In the genomic region with DNA sequence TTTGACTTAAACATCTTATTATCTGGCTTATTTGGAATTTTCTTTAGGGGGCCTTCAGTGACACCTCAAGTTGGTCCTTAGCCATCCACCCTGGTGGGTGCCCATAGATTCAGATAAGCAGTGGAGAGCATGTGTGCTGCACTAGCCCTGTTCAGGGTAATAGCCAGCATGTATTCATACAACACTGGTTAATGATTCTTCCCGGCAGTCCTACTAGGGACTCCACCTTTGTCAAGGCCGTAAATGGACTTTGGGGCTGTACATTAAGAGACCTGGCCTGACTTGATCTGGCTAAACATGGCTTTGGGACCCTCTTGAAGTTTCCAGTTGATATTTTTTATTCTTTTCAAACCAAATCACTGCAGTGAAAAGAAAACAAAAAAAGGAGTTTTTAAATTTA, we compare ENCODE assay signal across 15 cellular contexts.
"Had no signal": no experiment of that assay in that cellular context is flagged by ENCODE, and none has a peak within 500 bp of the region (broad histone marks: within the 10 kb centered on the region; RNA-seq: fewer than 3 reads in every experiment).

No MANE protein-coding gene starts in this region.

- DNase-seq: activated CD4-positive, alpha-beta T cell treated with anti-CD3 and anti-CD28 coated beads for 36 hours; activated CD4-positive, alpha-beta T cell treated with anti-CD3 and anti-CD28 coated beads, Interleukin-2, amount 50 U/mL, for 48 hours; central memory CD4-positive, alpha-beta T cell; gastrocnemius medialis; lower lobe of right lung; nucleus accumbens; posterior cingulate gyrus; stimulated activated CD4-positive, alpha-beta T cell treated with anti-CD3 and anti-CD28 coated beads, Interleukin-12 subunit alpha, Interleukin-12 subunit beta, amount 100 ng/mL, for 4 hours; stimulated activated CD4-positive, alpha-beta T cell treated with anti-CD3 and anti-CD28 coated beads, Interleukin-2, amount 100 ng/mL, for 24 hours; stimulated activated naive CD4-positive, alpha-beta T cell treated with Interleukin-2 at 50 U/mL for 16 hours; T-helper 2 cell; thyroid gland had no signal

- H3K4me3 ChIP-seq: gastrocnemius medialis, heart left ventricle, lower lobe of right lung, thyroid gland had no signal

- H3K9me3 ChIP-seq: gastrocnemius medialis, heart left ventricle, lower lobe of right lung, thyroid gland had no signal

- H3K27me3 ChIP-seq: gastrocnemius medialis, heart left ventricle, thyroid gland had no signal

- ATAC-seq: activated CD4-positive, alpha-beta T cell treated with anti-CD3 and anti-CD28 coated beads for 36 hours; lower lobe of right lung; natural killer cell treated with Interleukin-12 subunit alpha and Interleukin-12 subunit beta and Interleukin-15 and Interleukin-18, amount 100 ng/mL, for 72 hours had no signal

- H3K36me3 ChIP-seq: gastrocnemius medialis, lower lobe of right lung, thyroid gland had no signal

- H3K27ac ChIP-seq: lower lobe of right lung, thyroid gland had no signal

- FAIRE-seq: colon had no signal
